ENCODE assay signal across 9 cellular contexts in the genomic region with DNA sequence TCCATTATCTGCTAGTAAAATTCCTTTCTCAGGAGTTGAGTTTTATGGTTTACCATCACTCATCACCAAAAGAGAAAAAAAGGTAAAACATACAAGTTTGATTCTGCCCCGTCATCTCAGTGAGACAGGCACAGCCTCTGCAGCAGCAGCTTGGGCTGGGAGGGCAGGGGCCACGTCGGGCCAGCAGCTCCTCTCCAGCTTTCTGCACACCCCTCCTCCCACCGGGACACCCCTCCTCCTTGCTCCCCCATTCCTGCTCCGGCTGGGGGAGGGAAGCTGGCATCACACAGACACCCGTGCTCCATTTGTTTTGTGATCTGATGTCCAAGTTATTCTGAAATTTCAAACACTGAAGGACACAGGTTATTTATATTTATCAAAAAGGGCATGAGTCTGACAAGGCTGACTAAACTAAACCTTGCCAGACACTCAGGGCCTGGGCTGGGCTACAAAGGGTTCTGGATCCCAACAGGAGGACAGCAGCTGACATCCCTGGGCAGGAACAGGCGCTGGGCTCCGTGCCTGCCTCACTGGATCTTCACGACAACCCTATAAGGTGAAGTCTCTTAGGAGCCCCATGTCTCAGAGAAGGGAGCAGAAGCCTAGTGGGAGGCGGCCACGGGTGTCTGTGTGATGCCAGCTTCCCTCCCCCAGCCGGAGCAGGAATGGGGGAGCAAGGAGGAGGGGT.
DNase-seq lines count a peak whose midpoint lies in the region; TF ChIP-seq lines count a peak whose summit lies in the region.
"Had no signal": no experiment of that assay in that cellular context is flagged by ENCODE, and none has a peak within 500 bp of the region (broad histone marks: within the 10 kb centered on the region; RNA-seq: fewer than 3 reads in every experiment).

No MANE protein-coding gene starts in this region.

- H3K27me3 ChIP-seq in neuronal stem cell (ENCODE audit: control insufficient read depth in 3 of 3, insufficient read depth in 3 of 3, low read depth in 1 of 3, low read length in 3 of 3): no peaks in the 10 kb centered on the region
- H3K27me3 ChIP-seq in uterus: no peaks in the 10 kb centered on the region

- H2AFZ ChIP-seq in neuronal stem cell (ENCODE audit: low read length): no peak overlapping the region

- no peak overlapping the region for H2BK12ac ChIP-seq in neuronal stem cell (ENCODE audit: low read length)

- no peaks in the 10 kb centered on the region for H3K27me3 Mint-ChIP-seq in activated T-cell treated with anti-CD3 and anti-CD28 coated beads, Interleukin-2, amount 50 U/mL, for 24 hours
- H3K27me3 Mint-ChIP-seq in glutamatergic neuron (ENCODE audit: unreplicated experiment) (peaks cover 2% of the 10 kb centered on the region), MCF 10A (ENCODE audit: insufficient read depth, unreplicated experiment) (no peaks in the 10 kb centered on the region)
- no peaks in the 10 kb centered on the region for H3K27me3 Mint-ChIP-seq in activated CD4-positive, alpha-beta memory T cell treated with anti-CD3 and anti-CD28 coated beads for 36 hours

- no peak overlapping the region for H4K8ac ChIP-seq in neuronal stem cell (ENCODE audit: low read depth, low read length)

- H3K4ac ChIP-seq in neuronal stem cell (ENCODE audit: low read length): no peak overlapping the region

- peak; percentile 15 for DNase-seq in activated T-cell treated with anti-CD3 and anti-CD28 coated beads, Interleukin-2, amount 50 U/mL, for 1 hour
- no peak for DNase-seq in activated T-cell treated with anti-CD3 and anti-CD28 coated beads, Interleukin-2, amount 50 U/mL, for 24 hours
- no peak for DNase-seq in glutamatergic neuron
- no peak for DNase-seq in neuronal stem cell (ENCODE audit: low spot score)
- peak; percentile 62 to 72 for DNase-seq in uterus
- DNase-seq in activated CD4-positive, alpha-beta memory T cell treated with anti-CD3 and anti-CD28 coated beads for 36 hours: no peak
- DNase-seq in pons (ENCODE audit: low spot score): no peak
- DNase-seq in MCF 10A (ENCODE audit: unreplicated experiment): no peak
- DNase-seq: T1000 had no signal

- no peak overlapping the region for H3K23ac ChIP-seq in neuronal stem cell (ENCODE audit: low read depth, low read length, poor library complexity)

- H3K4me1 ChIP-seq in neuronal stem cell (ENCODE audit: control insufficient read depth in 2 of 2, insufficient read depth in 1 of 2, low read depth in 1 of 2, low read length in 2 of 2) (peaks cover 14 to 19% of the 10 kb centered on the region in 2 donors), uterus (peaks cover 22 to 25% of the 10 kb centered on the region in 2 donors)

- no peak for TF ChIP-seq POLR2A in uterus (IDR thresholded peaks at IDR 0.05)

- CTCF ChIA-PET in activated CD4-positive, alpha-beta memory T cell treated with anti-CD3 and anti-CD28 coated beads for 36 hours (lab: Charles Lee): no interaction called here
- CTCF ChIA-PET in MCF 10A (lab: Yijun Ruan, JAX): no interaction called here

- peaks cover 0 to 7% of the 10 kb centered on the region in 2 donors for H3K36me3 ChIP-seq in neuronal stem cell (replicated peaks in 1 of 2; ENCODE audit: control insufficient read depth in 2 of 2, insufficient read depth in 2 of 2, low read length in 2 of 2)
- no peaks in the 10 kb centered on the region for H3K36me3 ChIP-seq in uterus

- no peak overlapping the region for H2BK5ac ChIP-seq in neuronal stem cell (ENCODE audit: low read length)

- H3K14ac ChIP-seq in neuronal stem cell (ENCODE audit: low read length): no peak overlapping the region

- no peak overlapping the region for H3K4me2 ChIP-seq in neuronal stem cell (ENCODE audit: insufficient read depth, low read length, poor library complexity, severe bottlenecking)

- no CpG with 5 or more reads among the region's 12 CpGs for WGBS in neuronal stem cell (ENCODE audit: extremely low coverage in 2 of 2, insufficient read length in 2 of 2, insufficient replicate concordance in 1 of 2), 2 donors

- H3K9ac ChIP-seq in neuronal stem cell (ENCODE audit: low read depth, low read length, poor library complexity): no peak overlapping the region

- H3K79me1 ChIP-seq in neuronal stem cell (ENCODE audit: low read depth, low read length): peaks cover 9% of the 10 kb centered on the region

- H3K4me3 Mint-ChIP-seq in activated T-cell treated with anti-CD3 and anti-CD28 coated beads, Interleukin-2, amount 50 U/mL, for 24 hours: no peak overlapping the region
- H3K4me3 Mint-ChIP-seq in glutamatergic neuron (ENCODE audit: unreplicated experiment) (no peak overlapping the region), MCF 10A (ENCODE audit: unreplicated experiment) (no peak overlapping the region)
- no peak overlapping the region for H3K4me3 Mint-ChIP-seq in activated CD4-positive, alpha-beta memory T cell treated with anti-CD3 and anti-CD28 coated beads for 36 hours

- no peak overlapping the region for H2BK120ac ChIP-seq in neuronal stem cell (ENCODE audit: low read depth, low read length)

- POLR2A ChIA-PET in activated CD4-positive, alpha-beta memory T cell treated with anti-CD3 and anti-CD28 coated beads for 36 hours (lab: Charles Lee): no interaction called here
- POLR2A ChIA-PET in MCF 10A (lab: Yijun Ruan, JAX): no interaction called here

- no peak overlapping the region for H3K27ac ChIP-seq in neuronal stem cell (replicated peaks; ENCODE audit: low read length)
- H3K27ac ChIP-seq in uterus: peak overlapping the region; percentile 92 to 94

- H3K9me3 ChIP-seq in neuronal stem cell (replicated peaks in 1 of 2; ENCODE audit: control insufficient read depth in 2 of 2, insufficient read depth in 1 of 2, low read depth in 1 of 2, low read length in 2 of 2) (peaks cover 0 to 7% of the 10 kb centered on the region in 2 donors), uterus (no peaks in the 10 kb centered on the region)

- no peak overlapping the region for H3K18ac ChIP-seq in neuronal stem cell (ENCODE audit: low read length)

- TF ChIP-seq CTCF in glutamatergic neuron (IDR thresholded peaks at IDR 0.05; ENCODE audit: partially characterized antibody, unreplicated experiment) (no peak), uterus (IDR thresholded peaks at IDR 0.05) (no peak), MCF 10A (IDR thresholded peaks at IDR 0.05; ENCODE audit: unreplicated experiment) (no peak)

- no peaks in the 10 kb centered on the region for H3K9me3 Mint-ChIP-seq in activated T-cell treated with anti-CD3 and anti-CD28 coated beads, Interleukin-2, amount 50 U/mL, for 24 hours
- H3K9me3 Mint-ChIP-seq in glutamatergic neuron (ENCODE audit: unreplicated experiment) (peaks cover 10% of the 10 kb centered on the region), MCF 10A (ENCODE audit: unreplicated experiment) (no peaks in the 10 kb centered on the region)
- H3K9me3 Mint-ChIP-seq in activated CD4-positive, alpha-beta memory T cell treated with anti-CD3 and anti-CD28 coated beads for 36 hours: no peaks in the 10 kb centered on the region

- intact Hi-C loops in uterus (cut with DNase I; ENCODE audit: low total_unique reads): no loop called here
- intact Hi-C loops in activated CD4-positive, alpha-beta memory T cell treated with anti-CD3 and anti-CD28 coated beads for 36 hours (cut with micrococcal nuclease): loop anchor here (10.0 kb wide), 1 partner anchor 215 kb away; no protein-coding TSS in a partner anchor
- intact Hi-C loops in MCF 10A (cut with micrococcal nuclease): no loop called here

- H3K27ac Mint-ChIP-seq in activated T-cell treated with anti-CD3 and anti-CD28 coated beads, Interleukin-2, amount 50 U/mL, for 24 hours: no peak overlapping the region
- H3K27ac Mint-ChIP-seq in glutamatergic neuron (ENCODE audit: unreplicated experiment) (peak overlapping the region; percentile 80), MCF 10A (ENCODE audit: low read depth, unreplicated experiment) (no peak overlapping the region)
- no peak overlapping the region for H3K27ac Mint-ChIP-seq in activated CD4-positive, alpha-beta memory T cell treated with anti-CD3 and anti-CD28 coated beads for 36 hours

- H3K4me3 ChIP-seq in neuronal stem cell (ENCODE audit: low read length in 2 of 2): no peak overlapping the region
- H3K4me3 ChIP-seq in uterus: peak overlapping the region in 1 of 2 donors; percentile 25

- H2AK5ac ChIP-seq in neuronal stem cell (ENCODE audit: low read depth, low read length): peak overlapping the region; percentile 61

- peaks cover 5% of the 10 kb centered on the region for H3K36me3 Mint-ChIP-seq in activated T-cell treated with anti-CD3 and anti-CD28 coated beads, Interleukin-2, amount 50 U/mL, for 24 hours (ENCODE audit: low read depth)
- H3K36me3 Mint-ChIP-seq in glutamatergic neuron (ENCODE audit: unreplicated experiment): no peaks in the 10 kb centered on the region
- peaks cover 5% of the 10 kb centered on the region for H3K36me3 Mint-ChIP-seq in activated CD4-positive, alpha-beta memory T cell treated with anti-CD3 and anti-CD28 coated beads for 36 hours
- H3K36me3 Mint-ChIP-seq in MCF 10A (ENCODE audit: insufficient read depth, unreplicated experiment): peaks cover 6% of the 10 kb centered on the region

- H3K4me1 Mint-ChIP-seq in activated T-cell treated with anti-CD3 and anti-CD28 coated beads, Interleukin-2, amount 50 U/mL, for 24 hours (ENCODE audit: low read depth): peaks cover 56% of the 10 kb centered on the region
- H3K4me1 Mint-ChIP-seq in glutamatergic neuron (ENCODE audit: low read depth, unreplicated experiment) (peaks cover 48% of the 10 kb centered on the region), MCF 10A (ENCODE audit: insufficient read depth, unreplicated experiment) (no peaks in the 10 kb centered on the region)
- peaks cover 40% of the 10 kb centered on the region for H3K4me1 Mint-ChIP-seq in activated CD4-positive, alpha-beta memory T cell treated with anti-CD3 and anti-CD28 coated beads for 36 hours (ENCODE audit: low read depth)

- no peak overlapping the region for H2BK15ac ChIP-seq in neuronal stem cell (ENCODE audit: low read length)

- no TSS peak for BruUV-seq in MCF 10A (replicated peaks; lab: Mats Ljungman, UMichigan)

- H4K91ac ChIP-seq in neuronal stem cell (ENCODE audit: low read depth, low read length, poor library complexity): no peak overlapping the region

Comparison
In these comparisons a context has a peak if more than half of its experiments do, and no peak if none do; other contexts are left out.
1. DNase-seq: peak in activated T-cell treated with anti-CD3 and anti-CD28 coated beads, Interleukin-2, amount 50 U/mL, for 1 hour (single experiment) and uterus (2 of 2); none in activated T-cell treated with anti-CD3 and anti-CD28 coated beads, Interleukin-2, amount 50 U/mL, for 24 hours (single experiment), glutamatergic neuron (single experiment), neuronal stem cell (single experiment), activated CD4-positive, alpha-beta memory T cell treated with anti-CD3 and anti-CD28 coated beads for 36 hours (single experiment), pons (single experiment) and MCF 10A (single experiment).